8 cellular contexts compared by ENCODE assay signal in the genomic region with DNA sequence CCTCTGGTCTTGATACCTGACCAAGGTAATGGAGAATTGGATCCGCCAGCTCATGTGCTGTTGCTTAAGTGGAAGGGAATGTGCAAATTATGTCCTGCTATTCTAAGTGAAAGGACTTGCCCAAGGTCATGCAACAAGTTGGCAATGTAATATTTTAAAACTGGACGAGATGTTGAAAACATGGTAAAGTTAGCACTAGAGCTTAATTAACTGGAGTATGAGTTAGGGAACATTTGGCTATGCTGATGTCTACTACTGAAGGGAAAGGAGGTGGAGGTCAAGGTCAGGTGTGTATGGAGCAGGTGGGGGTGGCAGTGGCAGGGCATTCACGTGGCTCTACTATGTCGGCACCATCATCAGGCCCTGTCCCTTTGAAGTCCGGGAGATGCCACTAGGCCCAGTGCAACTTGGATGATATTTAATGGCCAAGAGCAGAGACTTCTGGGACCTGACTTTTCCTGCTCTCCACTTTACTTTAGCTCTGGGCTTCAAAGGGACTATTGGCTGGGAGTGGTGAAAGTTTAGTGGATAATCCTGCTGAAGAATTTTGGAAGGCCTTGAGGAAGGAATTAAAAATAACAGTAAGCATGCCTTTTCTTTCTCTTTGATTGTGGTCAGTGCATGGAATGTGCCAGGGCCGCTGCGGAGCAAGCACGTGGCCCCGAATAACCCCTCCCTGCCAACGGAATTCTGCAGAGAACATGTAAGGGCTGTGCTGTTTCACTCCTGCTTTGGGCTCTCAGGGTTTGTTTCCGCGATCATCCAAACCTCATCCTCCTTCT.
A peak's percentile ranks its signal among the peaks of the same experiment; 100 is the strongest.
DNase-seq lines count a peak whose midpoint lies in the region; TF ChIP-seq lines count a peak whose summit lies in the region.

No MANE protein-coding gene starts in this region.

- no peaks in the 10 kb centered on the region for H3K27me3 ChIP-seq in BLaER1
- no peaks in the 10 kb centered on the region for H3K27me3 ChIP-seq in OCI-LY3 (ENCODE audit: low read depth, low read length)
- no peaks in the 10 kb centered on the region for H3K27me3 ChIP-seq in effector memory CD4-positive, alpha-beta T cell (replicated peaks; ENCODE audit: control insufficient read depth, insufficient read depth, low read length, poor library complexity, severe bottlenecking)

- H4K20me1 ChIP-seq in BLaER1 (peaks cover 75% of the 10 kb centered on the region), OCI-LY3 (ENCODE audit: insufficient read depth, low read length) (peaks cover 32% of the 10 kb centered on the region; the same call in 1 of the 2 replicates)

- peaks cover 59% of the 10 kb centered on the region for H3K79me2 ChIP-seq in OCI-LY3 (ENCODE audit: low read length)

- H3K27ac ChIP-seq in BLaER1, result peak overlapping the region; percentile 89
- H3K27ac ChIP-seq in OCI-LY3 (ENCODE audit: low read length), result peak overlapping the region; percentile 78
- H3K27ac ChIP-seq in effector memory CD4-positive, alpha-beta T cell (ENCODE audit: insufficient read depth, low read length, poor library complexity, severe bottlenecking), result peak overlapping the region; percentile 72

- H3K36me3 ChIP-seq in BLaER1, result no peaks in the 10 kb centered on the region; the same call in 1 of the 2 replicates
- peaks cover 3% of the 10 kb centered on the region for H3K36me3 ChIP-seq in OCI-LY3 (replicated peaks; ENCODE audit: low read depth, low read length)
- H3K36me3 ChIP-seq in effector memory CD4-positive, alpha-beta T cell (ENCODE audit: control insufficient read depth, insufficient read depth, low read length), result no peaks in the 10 kb centered on the region

- no peaks in the 10 kb centered on the region for H3K9me3 ChIP-seq in BLaER1
- no peaks in the 10 kb centered on the region for H3K9me3 ChIP-seq in OCI-LY3 (ENCODE audit: insufficient read depth, low read length)
- H3K9me3 ChIP-seq in effector memory CD4-positive, alpha-beta T cell (ENCODE audit: control insufficient read depth, low read length), result no peaks in the 10 kb centered on the region

- H3K4me3 ChIP-seq in BLaER1 (peak overlapping the region; percentile 52), OCI-LY3 (ENCODE audit: low read length) (peak overlapping the region; percentile 65)
- H3K4me3 ChIP-seq in effector memory CD4-positive, alpha-beta T cell (ENCODE audit: insufficient read depth, low read depth, low read length, poor library complexity, severe bottlenecking), result no peak overlapping the region

- no peaks in the 10 kb centered on the region for H3K9me3 Mint-ChIP-seq in nephron progenitor cell

- no peak overlapping the region for H3K4me3 Mint-ChIP-seq in nephron progenitor cell

- H3K9ac ChIP-seq in BLaER1 (peak overlapping the region; percentile 76), OCI-LY3 (ENCODE audit: low read length) (peak overlapping the region; percentile 48)

- TF ChIP-seq CTCF in OCI-LY3 (IDR thresholded peaks at IDR 0.05; ENCODE audit: low read depth, low read length) (no peak), nephron progenitor cell (IDR thresholded peaks at IDR 0.05) (no peak)

- H3K27me3 Mint-ChIP-seq in nephron progenitor cell (ENCODE audit: low read depth, poor library complexity), result peaks cover 4% of the 10 kb centered on the region

- peak overlapping the region; percentile 94 for H3K4me2 ChIP-seq in BLaER1
- peak overlapping the region; percentile 96 for H3K4me2 ChIP-seq in OCI-LY3 (ENCODE audit: low read length)

- H3K27ac Mint-ChIP-seq in nephron progenitor cell, result peak overlapping the region; percentile 58

- H2AFZ ChIP-seq in OCI-LY3 (ENCODE audit: low read depth, low read length), result no peak overlapping the region

- peaks cover 99% of the 10 kb centered on the region for H3K4me1 ChIP-seq in BLaER1
- peaks cover 87% of the 10 kb centered on the region for H3K4me1 ChIP-seq in OCI-LY3 (ENCODE audit: low read length)
- H3K4me1 ChIP-seq in effector memory CD4-positive, alpha-beta T cell (ENCODE audit: control insufficient read depth, insufficient read depth, low read length, poor library complexity, severe bottlenecking), result peaks cover 73% of the 10 kb centered on the region

- H3K36me3 Mint-ChIP-seq in nephron progenitor cell (ENCODE audit: low read depth), result peaks cover 67% of the 10 kb centered on the region

- peaks cover 90% of the 10 kb centered on the region for H3K4me1 Mint-ChIP-seq in nephron progenitor cell

- DNase-seq in effector memory CD4-positive, alpha-beta T cell, result no peak
- DNase-seq in nephron progenitor cell (no peak), NCI-H524 (lab: John Stamatoyannopoulos, UW) (no peak), NCI-H1092 (lab: John Stamatoyannopoulos, UW) (no peak), NCI-H187 (lab: John Stamatoyannopoulos, UW) (no peak), NCI-H187 treated with DMSO at 0.1 percent for 48 hours (lab: John Stamatoyannopoulos, UW) (no peak)
